In genomic region chr6:87336367-87336766, GRCh38 we compare ENCODE assay signal across 30 cellular contexts. TPM values are rescaled to one million over a fixed set of nuclear protein-coding genes. Genes with fewer than 3 reads are reported as not detected.
"Had no signal": no experiment of that assay in that cellular context is flagged by ENCODE, and none has a peak within 500 bp of the region (broad histone marks: within the 10 kb centered on the region; RNA-seq: fewer than 3 reads in every experiment).

No MANE protein-coding gene starts in this region.

- H3K36me3 ChIP-seq: brain microvascular endothelial cell, MG63, Peyer's patch had no signal

- H3K4me1 ChIP-seq: Peyer's patch had no signal

- DNase-seq: activated CD4-positive, alpha-beta T cell treated with anti-CD3 and anti-CD28 coated beads for 48 hours; activated CD4-positive, alpha-beta T cell treated with anti-CD3 and anti-CD28 coated beads, Interleukin-2, amount 50 U/mL, for 4 hours; activated CD4-positive, CD25-positive, alpha-beta regulatory T cell treated with anti-CD3 and anti-CD28 coated beads, Interleukin-2, amount 50 U/mL, for 72 hours; activated CD8-positive, alpha-beta memory T cell treated with anti-CD3 and anti-CD28 coated beads, Interleukin-2, amount 50 U/mL, for 48 hours; activated CD8-positive, alpha-beta T cell treated with anti-CD3 and anti-CD28 coated beads, Interleukin-2, amount 10 ng/mL, durations not matched to agents 7 days and 5 days; activated gamma-delta T cell; activated naive CD4-positive, alpha-beta T cell treated with anti-CD3 and anti-CD28 coated beads for 36 hours; activated T-cell treated with anti-CD3 and anti-CD28 coated beads, Interleukin-2, amount 50 U/mL, for 24 hours; brain microvascular endothelial cell; caudate nucleus; MG63; MV-4-11; NCI-H1092 treated with DMSO at 0.1 percent for 48 hours; NCI-H1417 treated with DMSO at 0.1 percent for 48 hours; NCI-H1694; NCI-H2029; NCI-H2107; NCI-H2171 treated with DMSO at 0.1 percent for 48 hours; NCI-H345; NCI-H510A; NCI-H526 treated with DMSO at 0.1 percent for 48 hours; NCI-H82; NK-92 treated with Interleukin-12 subunit alpha and Interleukin-12 subunit beta, amount 100 ng/mL, for 24 hours; Peyer's patch; SHP77 had no signal

- H3K27ac Mint-ChIP-seq: activated CD8-positive, alpha-beta T cell treated with anti-CD3 and anti-CD28 coated beads, Interleukin-2, amount 10 ng/mL, durations not matched to agents 7 days and 5 days; activated naive CD4-positive, alpha-beta T cell treated with anti-CD3 and anti-CD28 coated beads for 36 hours; activated naive CD8-positive, alpha-beta T cell; activated T-cell treated with anti-CD3 and anti-CD28 coated beads, Interleukin-2, amount 50 U/mL, for 24 hours; activated T-helper 17 cell treated with anti-CD3 and anti-CD28 coated beads, Interleukin-2, amount 50 U/mL, for 72 hours; T-helper 1 cell treated with Interleukin-12 subunit alpha and Interleukin-12 subunit beta and Interleukin-4 antibody, amounts not matched to agents 30 μg/mL and 1 μg/mL, for 36 hours had no signal

- H3K27me3 Mint-ChIP-seq: activated naive CD8-positive, alpha-beta T cell; activated T-cell treated with anti-CD3 and anti-CD28 coated beads, Interleukin-2, amount 50 U/mL, for 24 hours; activated T-helper 17 cell treated with anti-CD3 and anti-CD28 coated beads, Interleukin-2, amount 50 U/mL, for 72 hours had no signal

- H3K4me3 ChIP-seq: MG63, Peyer's patch had no signal

- H3K9me3 ChIP-seq: MG63, Peyer's patch had no signal

- H3K27ac ChIP-seq: brain microvascular endothelial cell, Peyer's patch had no signal

- H3K9me3 Mint-ChIP-seq: activated naive CD4-positive, alpha-beta T cell treated with anti-CD3 and anti-CD28 coated beads for 36 hours had no signal

- H3K4me3 Mint-ChIP-seq: activated CD8-positive, alpha-beta T cell treated with anti-CD3 and anti-CD28 coated beads, Interleukin-2, amount 10 ng/mL, durations not matched to agents 7 days and 5 days; activated naive CD4-positive, alpha-beta T cell treated with anti-CD3 and anti-CD28 coated beads for 36 hours; activated naive CD8-positive, alpha-beta T cell; activated T-cell treated with anti-CD3 and anti-CD28 coated beads, Interleukin-2, amount 50 U/mL, for 24 hours; activated T-helper 17 cell treated with anti-CD3 and anti-CD28 coated beads, Interleukin-2, amount 50 U/mL, for 72 hours; T-helper 1 cell treated with Interleukin-12 subunit alpha and Interleukin-12 subunit beta and Interleukin-4 antibody, amounts not matched to agents 30 μg/mL and 1 μg/mL, for 36 hours had no signal

- H3K27me3 ChIP-seq: brain microvascular endothelial cell, MG63, Peyer's patch had no signal

- ATAC-seq: activated CD8-positive, alpha-beta T cell treated with anti-CD3 and anti-CD28 coated beads, Interleukin-2, amount 10 ng/mL, durations not matched to agents 7 days and 5 days; activated T-helper 17 cell treated with anti-CD3 and anti-CD28 coated beads, Interleukin-2, amount 50 U/mL, for 72 hours had no signal

RNA-seq across cellular contexts. Expression of gene GJB7, which starts 7.3 kb away (rescaled TPM):
- total RNA-seq: activated CD8-positive, alpha-beta T cell treated with anti-CD3 and anti-CD28 coated beads, Interleukin-2, amount 10 ng/mL, durations not matched to agents 7 days and 5 days; activated naive CD4-positive, alpha-beta T cell treated with anti-CD3 and anti-CD28 coated beads for 36 hours; activated T-helper 17 cell treated with anti-CD3 and anti-CD28 coated beads, Interleukin-2, amount 50 U/mL, for 72 hours; cerebellum; Peyer's patch; SK-MEL-5 had no signal
